ENCODE assay signal across 1 cellular context in genomic region chr16:85798901-85799496, GRCh38.
TF ChIP-seq lines count a peak whose summit lies in the region.

No MANE protein-coding gene starts in this region.

TF ChIP-seq in K562, 482 proteins besides CTCF, POLR2A, EP300 and RAD21 (continued from another document):
- TF ChIP-seq TSHZ1 (CRISPR knock-in tag; IDR thresholded peaks at IDR 0.05), result no peak
- no peak for TF ChIP-seq ZNF121 (CRISPR knock-in tag; conservative IDR thresholded peaks at IDR 0.05)
- TF ChIP-seq ZNF277 (CRISPR knock-in tag; IDR thresholded peaks at IDR 0.05; ENCODE audit: borderline replicate concordance), result no peak
- no peak for TF ChIP-seq ETV1 (tag; conservative IDR thresholded peaks at IDR 0.05; ENCODE audit: low read depth)
- TF ChIP-seq PCBP1 (IDR thresholded peaks at IDR 0.05; ENCODE audit: low read depth, low read length, poor library complexity, severe bottlenecking), result peak; percentile 4
- TF ChIP-seq MYC (IDR thresholded peaks at IDR 0.05; ENCODE audit: low read depth, low read length), result no peak
- TF ChIP-seq MYC (CRISPR knock-in tag; IDR thresholded peaks at IDR 0.05; ENCODE audit: borderline replicate concordance, low read depth), result peak; percentile 46; the same call in 1 of the 2 replicates
- 0 out of 4 replicates have a peak, but pooled peaks of 1 of the 2 experiments have one; percentile 12 for TF ChIP-seq HDAC1 (IDR thresholded peaks at IDR 0.05)
- TF ChIP-seq SAP30 (IDR thresholded peaks at IDR 0.05; ENCODE audit: borderline replicate concordance, insufficient read depth, low read depth, low read length, poor library complexity, severe bottlenecking), result peak; percentile 63
- TF ChIP-seq SIN3A (IDR thresholded peaks at IDR 0.05; ENCODE audit: borderline replicate concordance in 2 of 2, control insufficient read depth in 1 of 2, low read depth in 2 of 2, low read length in 2 of 2), result peak in 1 of 2 experiments; percentile 59; a peak in 2 of 4 replicates
- peak; percentile 16; the same call in 1 of the 2 replicates for TF ChIP-seq ARID4B (CRISPR knock-in tag; IDR thresholded peaks at IDR 0.05)
- no peak for TF ChIP-seq STAT6 (CRISPR knock-in tag; IDR thresholded peaks at IDR 0.05)
- no peak for TF ChIP-seq ZFP36 (IDR thresholded peaks at IDR 0.05; ENCODE audit: low read depth, low read length, partially characterized antibody)
- TF ChIP-seq SAFB (IDR thresholded peaks at IDR 0.05; ENCODE audit: borderline replicate concordance, low read depth, low read length), result peak; percentile 45
- peak; percentile 37; the same call in 1 of the 2 replicates for TF ChIP-seq ATF2 (CRISPR knock-in tag; IDR thresholded peaks at IDR 0.05)
- TF ChIP-seq NUFIP1 (IDR thresholded peaks at IDR 0.05; ENCODE audit: partially characterized antibody), result no peak
- no peak for TF ChIP-seq MYBL2 (IDR thresholded peaks at IDR 0.05; ENCODE audit: low read depth)
- TF ChIP-seq MYBL2 (CRISPR knock-in tag; IDR thresholded peaks at IDR 0.05; ENCODE audit: borderline replicate concordance), result no peak
- TF ChIP-seq NFXL1 (CRISPR knock-in tag; IDR thresholded peaks at IDR 0.05), result no peak
- TF ChIP-seq THAP7 (CRISPR knock-in tag; IDR thresholded peaks at IDR 0.05), result 0 out of 2 replicates have a peak, but pooled peaks have one; percentile 8
- TF ChIP-seq CREM (IDR thresholded peaks at IDR 0.05; ENCODE audit: low read depth), result no peak
- no peak for TF ChIP-seq ELK1 (CRISPR knock-in tag; IDR thresholded peaks at IDR 0.05)
- no peak for TF ChIP-seq RFX5 (IDR thresholded peaks at IDR 0.05; ENCODE audit: low read depth, low read length)
- TF ChIP-seq ZNF324 (CRISPR knock-in tag; IDR thresholded peaks at IDR 0.05), result no peak
- TF ChIP-seq PHF8 (IDR thresholded peaks at IDR 0.05; ENCODE audit: borderline replicate concordance, low read length), result peak; percentile 74; the same call in 1 of the 2 replicates
- peak; percentile 42 for TF ChIP-seq HNRNPLL (IDR thresholded peaks at IDR 0.05; ENCODE audit: low read depth, low read length, poor library complexity, severe bottlenecking)
- peak; percentile 88 for TF ChIP-seq RBBP5 (IDR thresholded peaks at IDR 0.05; ENCODE audit: borderline replicate concordance, insufficient read depth, low read length, poor library complexity, severe bottlenecking)
- no peak for TF ChIP-seq TAF7 (tag; IDR thresholded peaks at IDR 0.05)
